In the genomic region with DNA sequence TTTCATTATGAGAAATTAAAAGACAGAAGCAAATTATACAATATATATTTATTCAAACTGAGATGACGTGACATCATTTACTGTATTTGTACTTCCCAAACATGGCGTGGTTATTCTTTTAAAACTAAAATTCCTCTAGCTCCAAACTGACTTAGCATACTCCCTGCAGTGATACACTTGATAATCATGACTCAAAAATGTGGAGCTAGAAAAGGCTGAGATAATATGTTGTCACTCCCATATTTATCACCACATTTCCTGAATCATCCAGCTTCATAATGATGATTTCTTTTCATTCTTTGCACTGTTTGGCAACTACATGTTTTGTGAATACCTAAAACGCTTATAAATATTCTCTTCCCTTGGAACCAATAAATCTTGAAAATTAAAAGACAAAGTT, we compare ENCODE assay signal across 24 cellular contexts.
A peak's percentile ranks its signal among the peaks of the same experiment; 100 is the strongest.
DNase-seq lines count a peak whose midpoint lies in the region; TF ChIP-seq lines count a peak whose summit lies in the region.
"Had no signal": no experiment of that assay in that cellular context is flagged by ENCODE, and none has a peak within 500 bp of the region (broad histone marks: within the 10 kb centered on the region; RNA-seq: fewer than 3 reads in every experiment).

No MANE protein-coding gene starts in this region.

- peaks cover 5% of the 10 kb centered on the region for H3K27me3 Mint-ChIP-seq in nephron (ENCODE audit: low read depth)
- H3K27me3 Mint-ChIP-seq: B cell had no signal

- peaks cover 5% of the 10 kb centered on the region for H3K36me3 Mint-ChIP-seq in nephron (ENCODE audit: low read depth)
- H3K36me3 Mint-ChIP-seq: activated CD4-positive, alpha-beta memory T cell treated with anti-CD3 and anti-CD28 coated beads for 36 hours had no signal

- peaks cover 35% of the 10 kb centered on the region for H3K4me1 Mint-ChIP-seq in nephron
- H3K4me1 Mint-ChIP-seq: activated T-helper 17 cell treated with anti-CD3 and anti-CD28 coated beads, Interleukin-2, amount 50 U/mL, for 72 hours had no signal

- H3K27ac Mint-ChIP-seq in nephron = peak overlapping the region; percentile 19 to 62 (median 45)
- H3K27ac Mint-ChIP-seq: activated CD4-positive, alpha-beta memory T cell treated with anti-CD3 and anti-CD28 coated beads for 36 hours; activated T-helper 17 cell treated with anti-CD3 and anti-CD28 coated beads, Interleukin-2, amount 50 U/mL, for 72 hours had no signal

- no peaks in the 10 kb centered on the region for H3K9me3 Mint-ChIP-seq in nephron
- H3K9me3 Mint-ChIP-seq: activated CD4-positive, alpha-beta memory T cell treated with anti-CD3 and anti-CD28 coated beads for 36 hours; activated T-helper 17 cell treated with anti-CD3 and anti-CD28 coated beads, Interleukin-2, amount 50 U/mL, for 72 hours had no signal

- DNase-seq in AG08395 (ENCODE audit: low spot score) (peak; percentile 73), HS-5 (ENCODE audit: low read depth) (peak; percentile 72), choroid plexus epithelial cell (ENCODE audit: low read depth) (peak; percentile 86), NAMALWA (ENCODE audit: low spot score) (no peak), COLO829 (ENCODE audit: low spot score) (no peak), COLO668 (lab: John Stamatoyannopoulos, UW; ENCODE audit: unreplicated experiment) (no peak), anterior cingulate cortex (lab: John Stamatoyannopoulos, UW) (no peak)
- DNase-seq: activated CD4-positive, alpha-beta memory T cell treated with anti-CD3 and anti-CD28 coated beads for 36 hours; amniotic stem cell; cortex of kidney; DND-41; HCEC 1CT; left colon; MG63; NCI-H2029 treated with DMSO at 0.1 percent for 48 hours; NCI-H69; PC-9; SK-N-SH; spleen; stimulated activated naive CD4-positive, alpha-beta T cell treated with Interleukin-2 at 50 U/mL for 16 hours; upper lobe of right lung had no signal

- no peak overlapping the region for H3K4me3 Mint-ChIP-seq in nephron
- H3K4me3 Mint-ChIP-seq: activated CD4-positive, alpha-beta memory T cell treated with anti-CD3 and anti-CD28 coated beads for 36 hours; activated T-helper 17 cell treated with anti-CD3 and anti-CD28 coated beads, Interleukin-2, amount 50 U/mL, for 72 hours; B cell had no signal

- TF ChIP-seq CTCF in choroid plexus epithelial cell (conservative IDR thresholded peaks at IDR 0.05; ENCODE audit: low read depth, low read length) (no peak), nephron (IDR thresholded peaks at IDR 0.05; ENCODE audit: unreplicated experiment in 3 of 3) (no peak)

- H3K4me3 ChIP-seq in choroid plexus epithelial cell (ENCODE audit: low read depth, low read length) = no peak overlapping the region
- H3K4me3 ChIP-seq: MG63, PC-9, spleen, upper lobe of right lung had no signal

Comparison
In these comparisons a context has a peak if more than half of its experiments do, and no peak if none do; other contexts are left out.
1. DNase-seq: peak in AG08395 (single experiment), HS-5 (single experiment) and choroid plexus epithelial cell (single experiment); none in NAMALWA (single experiment), COLO829 (single experiment), COLO668 (single experiment) and anterior cingulate cortex (0 of 58).